Comparison of ENCODE assay signal across 20 cellular contexts in the genomic region with DNA sequence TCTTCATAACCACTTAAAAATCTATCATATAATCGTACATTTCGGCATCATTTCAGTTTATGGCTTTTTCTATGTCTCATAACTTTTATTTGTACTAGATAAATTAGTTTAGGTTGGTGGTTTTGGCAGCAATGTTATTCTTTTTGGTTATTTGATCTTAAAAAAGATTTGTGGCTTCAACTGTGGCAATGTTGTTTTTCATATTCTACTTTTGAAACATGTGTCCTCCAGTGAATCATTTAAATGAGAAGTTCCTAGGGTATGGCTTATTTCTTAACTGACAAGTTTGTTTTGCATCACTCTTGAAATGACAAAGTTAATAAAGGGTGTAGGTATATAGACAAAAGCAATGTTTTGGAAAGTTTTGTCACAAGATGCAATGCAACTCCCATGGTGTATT. TPM values are rescaled to one million over a fixed set of nuclear protein-coding genes. Genes with fewer than 3 reads are reported as not detected.
"Had no signal": no experiment of that assay in that cellular context is flagged by ENCODE, and none has a peak within 500 bp of the region (broad histone marks: within the 10 kb centered on the region; RNA-seq: fewer than 3 reads in every experiment).

No MANE protein-coding gene starts in this region.

- DNase-seq: activated gamma-delta T cell treated with Interleukin-2 at 50 U/mL for 16 hours; activated T-cell treated with anti-CD3 and anti-CD28 coated beads, Interleukin-2, amount 50 U/mL, for 1 hour; dorsolateral prefrontal cortex; effector memory CD8-positive, alpha-beta T cell; foreskin keratinocyte; left ventricle myocardium superior; mammary epithelial cell; natural killer cell; ovary; psoas muscle; stimulated activated CD4-positive, alpha-beta T cell treated with anti-CD3 and anti-CD28 coated beads, Interleukin-4, amount 100 ng/mL, for 24 hours; stimulated activated naive CD4-positive, alpha-beta T cell treated with Interleukin-2 at 50 U/mL for 16 hours; T1000; upper lobe of right lung had no signal

- H3K4me3 ChIP-seq: ascending aorta, breast epithelium, dorsolateral prefrontal cortex, esophagus muscularis mucosa, hepatocyte, ovary, psoas muscle, right atrium auricular region, upper lobe of right lung had no signal

- H3K4me2 ChIP-seq: hepatocyte had no signal

- H3K9me3 ChIP-seq: ovary, upper lobe of right lung had no signal

- H2AFZ ChIP-seq: hepatocyte had no signal

- H3K27ac ChIP-seq: ascending aorta, breast epithelium, dorsolateral prefrontal cortex, esophagus muscularis mucosa, foreskin keratinocyte, hepatocyte, ovary, psoas muscle, right atrium auricular region, upper lobe of right lung had no signal

- H3K4me1 ChIP-seq: ascending aorta, breast epithelium, esophagus muscularis mucosa, foreskin keratinocyte, psoas muscle, right atrium auricular region, upper lobe of right lung had no signal

- ATAC-seq: effector memory CD8-positive, alpha-beta T cell; foreskin keratinocyte; left ventricle myocardium superior; natural killer cell; psoas muscle; upper lobe of right lung; WTC11 had no signal

- H3K36me3 ChIP-seq: ascending aorta, breast epithelium, esophagus muscularis mucosa, ovary, right atrium auricular region, upper lobe of right lung had no signal

- H3K27me3 ChIP-seq: ascending aorta, breast epithelium, dorsolateral prefrontal cortex, esophagus muscularis mucosa, foreskin keratinocyte, hepatocyte, ovary, right atrium auricular region, upper lobe of right lung had no signal

RNA-seq across cellular contexts. Expression of a gene that starts 11.1 kb away (rescaled TPM):
- total RNA-seq: natural killer cell had no signal
